1 cellular context compared by ENCODE assay signal in genomic region chr3:10992946-10993728, GRCh38.
A peak's percentile ranks its signal among the peaks of the same experiment; 100 is the strongest.
TF ChIP-seq lines count a peak whose summit lies in the region.

No MANE protein-coding gene starts in this region.

TF ChIP-seq in HEK293, 187 proteins besides CTCF, POLR2A, EP300 and RAD21 (continued from another document):
- TF ChIP-seq ZBTB10 (tag by site-specific recombination; IDR thresholded peaks at IDR 0.05) (no peak), ZIC2 (tag by site-specific recombination; IDR thresholded peaks at IDR 0.05) (no peak), ZNF366 (tag by site-specific recombination; conservative IDR thresholded peaks at IDR 0.05) (no peak), ZNF776 (tag by site-specific recombination; IDR thresholded peaks at IDR 0.05; ENCODE audit: borderline replicate concordance) (no peak), ZNF398 (tag by site-specific recombination; IDR thresholded peaks at IDR 0.05) (peak; percentile 53), GFI1B (tag by site-specific recombination; IDR thresholded peaks at IDR 0.05) (no peak), ZNF280D (tag by site-specific recombination; IDR thresholded peaks at IDR 0.05) (no peak), ZSCAN5A (tag by site-specific recombination; IDR thresholded peaks at IDR 0.05) (no peak), ZNF777 (tag by site-specific recombination; IDR thresholded peaks at IDR 0.05; ENCODE audit: borderline replicate concordance) (peak; percentile 94), TCF7L2 (IDR thresholded peaks at IDR 0.05; ENCODE audit: borderline replicate concordance, low read depth, low read length) (no peak), ZNF2 (tag by site-specific recombination; IDR thresholded peaks at IDR 0.05) (no peak), ZNF510 (tag by site-specific recombination; IDR thresholded peaks at IDR 0.05; ENCODE audit: insufficient replicate concordance) (no peak), ZNF600 (tag by site-specific recombination; IDR thresholded peaks at IDR 0.05) (no peak), ZNF335 (tag by site-specific recombination; conservative IDR thresholded peaks at IDR 0.05) (peak; percentile 18), ZNF837 (tag by site-specific recombination; IDR thresholded peaks at IDR 0.05) (no peak), ZNF354C (tag by site-specific recombination; IDR thresholded peaks at IDR 0.05; ENCODE audit: borderline replicate concordance, low read depth) (no peak), ZNF785 (tag by site-specific recombination; IDR thresholded peaks at IDR 0.05) (no peak), ZBTB7A (tag by site-specific recombination; IDR thresholded peaks at IDR 0.05; ENCODE audit: low read depth) (no peak), ZNF843 (tag by site-specific recombination; IDR thresholded peaks at IDR 0.05) (no peak), ZBTB11 (tag by site-specific recombination; conservative IDR thresholded peaks at IDR 0.05; ENCODE audit: low read depth) (no peak)
